2 cellular contexts compared by ENCODE assay signal in the genomic region with DNA sequence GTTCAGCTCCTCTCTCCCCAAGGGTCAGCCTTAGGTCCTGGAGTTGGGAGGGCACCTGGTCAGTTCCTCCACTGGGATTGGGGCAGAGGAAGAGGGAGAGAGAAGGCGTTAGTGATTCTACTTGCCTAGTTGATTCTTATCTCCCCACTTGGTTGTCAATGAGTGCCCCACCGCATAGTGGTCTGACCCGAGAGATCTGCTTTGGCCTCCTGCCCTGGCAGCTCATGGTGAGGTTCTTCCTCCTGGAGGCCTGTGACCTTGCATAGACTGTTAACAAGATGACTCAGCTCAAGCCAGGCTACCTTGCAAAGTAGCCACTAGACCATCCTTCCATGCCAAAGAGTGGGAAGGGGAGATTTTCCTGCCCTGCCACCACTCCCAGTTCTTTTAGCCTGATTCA.
TF ChIP-seq lines count a peak whose summit lies in the region.

No MANE protein-coding gene starts in this region.

TF ChIP-seq in SK-N-SH, 30 proteins besides CTCF, POLR2A, EP300 and RAD21 (continued from another document):
- TF ChIP-seq FOXJ3 (CRISPR knock-in tag; IDR thresholded peaks at IDR 0.05): no peak
- no peak for TF ChIP-seq REST (IDR thresholded peaks at IDR 0.05; ENCODE audit: low read depth, low read length)

TF ChIP-seq in SK-N-SH treated with all-trans-retinoic acid at 6 μM for 48 hours, 23 proteins besides CTCF, POLR2A, EP300 and RAD21 (continued from another document):
- TF ChIP-seq, protein P1, sequence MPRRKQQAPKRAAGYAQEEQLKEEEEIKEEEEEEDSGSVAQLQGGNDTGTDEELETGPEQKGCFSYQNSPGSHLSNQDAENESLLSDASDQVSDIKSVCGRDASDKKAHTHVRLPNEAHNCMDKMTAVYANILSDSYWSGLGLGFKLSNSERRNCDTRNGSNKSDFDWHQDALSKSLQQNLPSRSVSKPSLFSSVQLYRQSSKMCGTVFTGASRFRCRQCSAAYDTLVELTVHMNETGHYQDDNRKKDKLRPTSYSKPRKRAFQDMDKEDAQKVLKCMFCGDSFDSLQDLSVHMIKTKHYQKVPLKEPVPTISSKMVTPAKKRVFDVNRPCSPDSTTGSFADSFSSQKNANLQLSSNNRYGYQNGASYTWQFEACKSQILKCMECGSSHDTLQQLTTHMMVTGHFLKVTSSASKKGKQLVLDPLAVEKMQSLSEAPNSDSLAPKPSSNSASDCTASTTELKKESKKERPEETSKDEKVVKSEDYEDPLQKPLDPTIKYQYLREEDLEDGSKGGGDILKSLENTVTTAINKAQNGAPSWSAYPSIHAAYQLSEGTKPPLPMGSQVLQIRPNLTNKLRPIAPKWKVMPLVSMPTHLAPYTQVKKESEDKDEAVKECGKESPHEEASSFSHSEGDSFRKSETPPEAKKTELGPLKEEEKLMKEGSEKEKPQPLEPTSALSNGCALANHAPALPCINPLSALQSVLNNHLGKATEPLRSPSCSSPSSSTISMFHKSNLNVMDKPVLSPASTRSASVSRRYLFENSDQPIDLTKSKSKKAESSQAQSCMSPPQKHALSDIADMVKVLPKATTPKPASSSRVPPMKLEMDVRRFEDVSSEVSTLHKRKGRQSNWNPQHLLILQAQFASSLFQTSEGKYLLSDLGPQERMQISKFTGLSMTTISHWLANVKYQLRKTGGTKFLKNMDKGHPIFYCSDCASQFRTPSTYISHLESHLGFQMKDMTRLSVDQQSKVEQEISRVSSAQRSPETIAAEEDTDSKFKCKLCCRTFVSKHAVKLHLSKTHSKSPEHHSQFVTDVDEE (CRISPR knock-in tag; IDR thresholded peaks at IDR 0.05): no peak
- no peak for TF ChIP-seq TOX (CRISPR knock-in tag; IDR thresholded peaks at IDR 0.05; ENCODE audit: borderline replicate concordance)
- TF ChIP-seq ZNF8 (CRISPR knock-in tag; IDR thresholded peaks at IDR 0.05): no peak
- TF ChIP-seq, protein P2, sequence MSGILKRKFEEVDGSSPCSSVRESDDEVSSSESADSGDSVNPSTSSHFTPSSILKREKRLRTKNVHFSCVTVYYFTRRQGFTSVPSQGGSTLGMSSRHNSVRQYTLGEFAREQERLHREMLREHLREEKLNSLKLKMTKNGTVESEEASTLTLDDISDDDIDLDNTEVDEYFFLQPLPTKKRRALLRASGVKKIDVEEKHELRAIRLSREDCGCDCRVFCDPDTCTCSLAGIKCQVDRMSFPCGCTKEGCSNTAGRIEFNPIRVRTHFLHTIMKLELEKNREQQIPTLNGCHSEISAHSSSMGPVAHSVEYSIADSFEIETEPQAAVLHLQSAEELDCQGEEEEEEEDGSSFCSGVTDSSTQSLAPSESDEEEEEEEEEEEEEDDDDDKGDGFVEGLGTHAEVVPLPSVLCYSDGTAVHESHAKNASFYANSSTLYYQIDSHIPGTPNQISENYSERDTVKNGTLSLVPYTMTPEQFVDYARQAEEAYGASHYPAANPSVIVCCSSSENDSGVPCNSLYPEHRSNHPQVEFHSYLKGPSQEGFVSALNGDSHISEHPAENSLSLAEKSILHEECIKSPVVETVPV (CRISPR knock-in tag; IDR thresholded peaks at IDR 0.05): no peak
- TF ChIP-seq PPARA (CRISPR knock-in tag; IDR thresholded peaks at IDR 0.05; ENCODE audit: borderline replicate concordance): no peak
TF ChIP-seq in SK-N-SH treated with all-trans-retinoic acid at 6 μM for 48 hours: peak in this region for 0.
